ENCODE assay signal across 1 cellular context in the genomic region with DNA sequence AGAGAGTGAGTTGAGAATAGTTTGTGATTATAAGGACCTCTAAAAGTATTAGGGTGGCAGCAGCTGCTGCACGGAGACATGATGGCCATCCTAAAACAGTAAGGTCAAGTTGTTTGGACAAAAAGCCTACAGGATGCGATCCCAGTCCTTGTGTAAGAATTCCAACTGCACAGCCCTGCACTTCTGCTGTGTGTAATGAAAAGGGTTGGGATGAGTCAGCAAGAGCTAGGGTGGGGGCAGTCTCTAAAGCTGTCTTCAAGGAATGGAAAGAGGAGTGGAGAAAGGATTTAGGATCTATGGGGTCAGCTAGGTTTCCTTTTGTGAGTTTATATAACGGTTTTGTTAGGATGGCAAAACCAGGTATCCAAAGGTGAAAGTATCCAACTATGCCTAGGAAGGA. TPM values are rescaled to one million over a fixed set of nuclear protein-coding genes. Genes with fewer than 3 reads are reported as not detected.
"Had no signal": no experiment of that assay in that cellular context is flagged by ENCODE, and none has a peak within 500 bp of the region (broad histone marks: within the 10 kb centered on the region; RNA-seq: fewer than 3 reads in every experiment).

No MANE protein-coding gene starts in this region.

RNA-seq across cellular contexts. Expression of a gene that starts 3.6 kb away (rescaled TPM):
- total RNA-seq: PC-9 had no signal
